ENCODE assay signal across 8 cellular contexts in genomic region chr5:151020304-151021031, GRCh38. TPM values are rescaled to one million over a fixed set of nuclear protein-coding genes. Genes with fewer than 3 reads are reported as not detected.
A peak's percentile ranks its signal among the peaks of the same experiment; 100 is the strongest.
DNase-seq lines count a peak whose midpoint lies in the region; ATAC-seq and TF ChIP-seq lines count a peak whose summit lies in the region.

TSS of gene GPX3 (plus strand) at chr5:151020591. CDS start at chr5:151020655, 64 bp downstream.

- H3K27ac ChIP-seq in Peyer's patch (peak within 1 kb of the TSS; percentile 64 to 78 (median 75)), mammary epithelial cell (ENCODE audit: insufficient read depth, low read depth, low read length) (no peak within 1 kb of the TSS)

- no peaks in the 10 kb centered on the region for H3K79me2 ChIP-seq in mammary epithelial cell (ENCODE audit: insufficient read depth, low read length)

- TF ChIP-seq POLR2A in Peyer's patch (IDR thresholded peaks at IDR 0.05) = peak; percentile 57 to 59

- peak; percentile 83 for DNase-seq in 8988T
- peak; percentile 76 to 93 (median 85) for DNase-seq in Peyer's patch
- DNase-seq in mammary epithelial cell = no peak
- DNase-seq in retina = peak; percentile 87
- DNase-seq in NCI-H446 treated with DMSO at 0.1 percent for 48 hours (lab: John Stamatoyannopoulos, UW) = no peak

- H3K4me3 ChIP-seq in Peyer's patch (peak within 1 kb of the TSS; percentile 48 to 75 (median 58)), mammary epithelial cell (replicated peaks in 1 of 3; ENCODE audit: insufficient read depth in 1 of 3, low read depth in 2 of 3, low read length in 3 of 3) (peak within 1 kb of the TSS; percentile 5 to 39 (median 19)), iPS-15b (ENCODE audit: low read depth, low read length) (peak within 1 kb of the TSS; percentile 73)

- H3K4me2 ChIP-seq in mammary epithelial cell (ENCODE audit: insufficient read depth, low read depth, low read length) = peak within 1 kb of the TSS; percentile 77

- H3K27me3 ChIP-seq in Peyer's patch (no peaks in the 10 kb centered on the region), mammary epithelial cell (ENCODE audit: insufficient read depth, low read length) (no peaks in the 10 kb centered on the region), iPS-15b (ENCODE audit: control insufficient read depth, insufficient read depth, low read length) (peaks cover 26% of the 10 kb centered on the region)

- no peaks in the 10 kb centered on the region for H4K20me1 ChIP-seq in mammary epithelial cell (ENCODE audit: insufficient read depth, low read length)

- CTCF ChIA-PET in mammary epithelial cell (lab: Charles Lee; ENCODE audit: low non-redundant PET) = no interaction called here

- no TSS peak for BruUV-seq in mammary epithelial cell (replicated peaks; lab: Mats Ljungman, UMichigan)

- dilution Hi-C loops in mammary epithelial cell (cut with HindIII; ENCODE audit: low sequenced_read_pairs) = no loop called here

- no peaks in the 10 kb centered on the region for H3K9me3 ChIP-seq in Peyer's patch
- H3K9me3 ChIP-seq in mammary epithelial cell (replicated peaks; ENCODE audit: insufficient read depth, low read length) = no peaks in the 10 kb centered on the region
- no peaks in the 10 kb centered on the region for H3K9me3 ChIP-seq in iPS-15b (ENCODE audit: control insufficient read depth, insufficient read depth, low read length)

- in situ Hi-C loops in mammary epithelial cell (cut with MboI; ENCODE audit: low sequenced_read_pairs in 2 of 2) = no loop called here

- intact Hi-C loops in mammary epithelial cell (cut with micrococcal nuclease) = no loop called here

- peak within 1 kb of the TSS; percentile 51 for H2AFZ ChIP-seq in mammary epithelial cell (ENCODE audit: low read depth, low read length)

- peak; percentile 64 for ATAC-seq in GM18502 (IDR thresholded peaks at IDR 0.05; ENCODE audit: poor library complexity, unreplicated experiment)
- peak; percentile 68 for ATAC-seq in HG03103 (IDR thresholded peaks at IDR 0.05; ENCODE audit: low read depth, unreplicated experiment)

- 15% methylated on average over 12 of the region's 51 CpGs for WGBS in mammary epithelial cell (ENCODE audit: low coverage, missing lambda C conversion rate)

- H3K36me3 ChIP-seq in Peyer's patch = peaks cover 0 to 9% (median 0%) of the 10 kb centered on the region in 3 donors
- no peaks in the 10 kb centered on the region for H3K36me3 ChIP-seq in mammary epithelial cell (ENCODE audit: insufficient read depth, low read length)
- peaks cover 2% of the 10 kb centered on the region for H3K36me3 ChIP-seq in iPS-15b (ENCODE audit: control insufficient read depth, insufficient read depth, low read length)

- H3K4me1 ChIP-seq in Peyer's patch (peaks cover 0 to 33% (median 2%) of the 10 kb centered on the region in 4 donors), mammary epithelial cell (ENCODE audit: insufficient read depth, low read length) (peaks cover 25% of the 10 kb centered on the region), iPS-15b (ENCODE audit: control insufficient read depth, insufficient read depth, low read length) (no peaks in the 10 kb centered on the region)

- no peak within 1 kb of the TSS for H3K9ac ChIP-seq in mammary epithelial cell (ENCODE audit: insufficient read depth, low read length)
- H3K9ac ChIP-seq in iPS-15b (ENCODE audit: low read depth, low read length) = peak within 1 kb of the TSS; percentile 76

- no peak for TF ChIP-seq CTCF in Peyer's patch (IDR thresholded peaks at IDR 0.05)
- no peak for TF ChIP-seq CTCF in mammary epithelial cell (conservative IDR thresholded peaks at IDR 0.05 in 1 of 2, IDR thresholded peaks at IDR 0.05 in 1 of 2; ENCODE audit: extremely low read depth in 1 of 2, insufficient read depth in 1 of 2, low read depth in 1 of 2, low read length in 2 of 2)

RNA-seq across cellular contexts. Expression of gene GPX3, which starts in this region (rescaled TPM):
- 100 to 1,000 TPM; 143 to 690 (median 479) TPM for total RNA-seq in Peyer's patch
- 1 to 10 TPM in 1 of 2 donors, not detected in 1; 2.7 TPM for total RNA-seq in mammary epithelial cell
- polyA plus RNA-seq in mammary epithelial cell = 2.5 TPM
- polyA minus RNA-seq in mammary epithelial cell = not detected

Comparison
In these comparisons a context has a peak if more than half of its experiments do, and no peak if none do; other contexts are left out.
1. RNA of gene GPX3 (total RNA-seq): 143 to 690 TPM in Peyer's patch; 2.7 TPM in mammary epithelial cell; every median in the first group is over 10 times any median in the second.
2. DNase-seq: peak in 8988T (single experiment), Peyer's patch (3 of 3) and retina (single experiment); none in mammary epithelial cell (single experiment) and NCI-H446 treated with DMSO at 0.1 percent for 48 hours (single experiment).
3. H3K4me3 ChIP-seq: peak in every context shown above with its lines; median percentile 73 in iPS-15b; 58 in Peyer's patch; 19 in mammary epithelial cell.